In the genomic region with DNA sequence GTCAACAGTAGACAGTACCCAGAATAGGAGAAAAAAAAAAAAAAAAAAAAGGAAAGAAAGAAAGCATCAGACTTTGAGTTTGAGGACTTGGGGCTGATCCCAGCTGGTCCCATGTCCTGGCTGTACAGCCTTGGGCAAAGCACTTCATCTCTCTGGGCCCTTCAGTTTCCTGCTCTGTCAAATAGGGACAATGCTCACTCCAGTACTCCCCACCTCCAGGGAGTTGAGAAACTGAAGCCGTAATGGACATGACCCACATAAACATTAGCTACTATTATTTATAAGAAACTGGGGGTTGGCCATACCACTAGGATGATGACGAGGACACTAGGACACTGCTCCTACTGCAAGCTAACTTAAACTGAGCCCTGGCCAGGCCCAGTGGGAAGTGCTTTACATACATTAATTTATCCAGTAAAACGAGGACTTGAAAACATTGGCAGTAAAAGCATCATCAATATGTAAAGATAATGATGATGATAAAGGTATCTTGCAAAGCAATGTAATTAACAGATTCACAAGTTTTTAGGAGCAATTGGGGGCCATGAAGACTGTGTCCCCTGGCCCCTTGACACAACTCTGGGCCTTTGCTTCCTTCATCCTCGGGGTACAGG, we compare ENCODE assay signal across 1 cellular context.
TF ChIP-seq lines count a peak whose summit lies in the region.

No MANE protein-coding gene starts in this region.

TF ChIP-seq in HEK293, 187 proteins besides CTCF, POLR2A, EP300 and RAD21 (continued from another document):
- TF ChIP-seq, protein P1, sequence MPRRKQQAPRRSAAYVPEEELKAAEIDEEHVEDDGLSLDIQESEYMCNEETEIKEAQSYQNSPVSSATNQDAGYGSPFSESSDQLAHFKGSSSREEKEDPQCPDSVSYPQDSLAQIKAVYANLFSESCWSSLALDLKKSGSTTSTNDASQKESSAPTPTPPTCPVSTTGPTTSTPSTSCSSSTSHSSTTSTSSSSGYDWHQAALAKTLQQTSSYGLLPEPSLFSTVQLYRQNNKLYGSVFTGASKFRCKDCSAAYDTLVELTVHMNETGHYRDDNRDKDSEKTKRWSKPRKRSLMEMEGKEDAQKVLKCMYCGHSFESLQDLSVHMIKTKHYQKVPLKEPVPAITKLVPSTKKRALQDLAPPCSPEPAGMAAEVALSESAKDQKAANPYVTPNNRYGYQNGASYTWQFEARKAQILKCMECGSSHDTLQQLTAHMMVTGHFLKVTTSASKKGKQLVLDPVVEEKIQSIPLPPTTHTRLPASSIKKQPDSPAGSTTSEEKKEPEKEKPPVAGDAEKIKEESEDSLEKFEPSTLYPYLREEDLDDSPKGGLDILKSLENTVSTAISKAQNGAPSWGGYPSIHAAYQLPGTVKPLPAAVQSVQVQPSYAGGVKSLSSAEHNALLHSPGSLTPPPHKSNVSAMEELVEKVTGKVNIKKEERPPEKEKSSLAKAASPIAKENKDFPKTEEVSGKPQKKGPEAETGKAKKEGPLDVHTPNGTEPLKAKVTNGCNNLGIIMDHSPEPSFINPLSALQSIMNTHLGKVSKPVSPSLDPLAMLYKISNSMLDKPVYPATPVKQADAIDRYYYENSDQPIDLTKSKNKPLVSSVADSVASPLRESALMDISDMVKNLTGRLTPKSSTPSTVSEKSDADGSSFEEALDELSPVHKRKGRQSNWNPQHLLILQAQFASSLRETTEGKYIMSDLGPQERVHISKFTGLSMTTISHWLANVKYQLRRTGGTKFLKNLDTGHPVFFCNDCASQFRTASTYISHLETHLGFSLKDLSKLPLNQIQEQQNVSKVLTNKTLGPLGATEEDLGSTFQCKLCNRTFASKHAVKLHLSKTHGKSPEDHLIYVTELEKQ (tag by site-specific recombination; IDR thresholded peaks at IDR 0.05; ENCODE audit: borderline replicate concordance): no peak
- no peak for TF ChIP-seq ZNF16 (tag by site-specific recombination; IDR thresholded peaks at IDR 0.05; ENCODE audit: low read depth)
- TF ChIP-seq ZNF175 (tag by site-specific recombination; IDR thresholded peaks at IDR 0.05): no peak
- no peak for TF ChIP-seq WT1 (tag by site-specific recombination; IDR thresholded peaks at IDR 0.05)
- no peak for TF ChIP-seq ZNF274 (IDR thresholded peaks at IDR 0.05; ENCODE audit: low read length)
- no peak for TF ChIP-seq ZNF274 (tag by site-specific recombination; IDR thresholded peaks at IDR 0.05; ENCODE audit: borderline replicate concordance)
- TF ChIP-seq, protein P2, sequence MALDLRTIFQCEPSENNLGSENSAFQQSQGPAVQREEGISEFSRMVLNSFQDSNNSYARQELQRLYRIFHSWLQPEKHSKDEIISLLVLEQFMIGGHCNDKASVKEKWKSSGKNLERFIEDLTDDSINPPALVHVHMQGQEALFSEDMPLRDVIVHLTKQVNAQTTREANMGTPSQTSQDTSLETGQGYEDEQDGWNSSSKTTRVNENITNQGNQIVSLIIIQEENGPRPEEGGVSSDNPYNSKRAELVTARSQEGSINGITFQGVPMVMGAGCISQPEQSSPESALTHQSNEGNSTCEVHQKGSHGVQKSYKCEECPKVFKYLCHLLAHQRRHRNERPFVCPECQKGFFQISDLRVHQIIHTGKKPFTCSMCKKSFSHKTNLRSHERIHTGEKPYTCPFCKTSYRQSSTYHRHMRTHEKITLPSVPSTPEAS (tag by site-specific recombination; IDR thresholded peaks at IDR 0.05): no peak
- TF ChIP-seq ZNF132 (tag by site-specific recombination; IDR thresholded peaks at IDR 0.05; ENCODE audit: borderline replicate concordance): no peak
- no peak for TF ChIP-seq ZBTB1 (tag by site-specific recombination; IDR thresholded peaks at IDR 0.05)
- TF ChIP-seq, protein P3, sequence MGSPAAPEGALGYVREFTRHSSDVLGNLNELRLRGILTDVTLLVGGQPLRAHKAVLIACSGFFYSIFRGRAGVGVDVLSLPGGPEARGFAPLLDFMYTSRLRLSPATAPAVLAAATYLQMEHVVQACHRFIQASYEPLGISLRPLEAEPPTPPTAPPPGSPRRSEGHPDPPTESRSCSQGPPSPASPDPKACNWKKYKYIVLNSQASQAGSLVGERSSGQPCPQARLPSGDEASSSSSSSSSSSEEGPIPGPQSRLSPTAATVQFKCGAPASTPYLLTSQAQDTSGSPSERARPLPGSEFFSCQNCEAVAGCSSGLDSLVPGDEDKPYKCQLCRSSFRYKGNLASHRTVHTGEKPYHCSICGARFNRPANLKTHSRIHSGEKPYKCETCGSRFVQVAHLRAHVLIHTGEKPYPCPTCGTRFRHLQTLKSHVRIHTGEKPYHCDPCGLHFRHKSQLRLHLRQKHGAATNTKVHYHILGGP (tag by site-specific recombination; IDR thresholded peaks at IDR 0.05): no peak
- TF ChIP-seq, protein P4, sequence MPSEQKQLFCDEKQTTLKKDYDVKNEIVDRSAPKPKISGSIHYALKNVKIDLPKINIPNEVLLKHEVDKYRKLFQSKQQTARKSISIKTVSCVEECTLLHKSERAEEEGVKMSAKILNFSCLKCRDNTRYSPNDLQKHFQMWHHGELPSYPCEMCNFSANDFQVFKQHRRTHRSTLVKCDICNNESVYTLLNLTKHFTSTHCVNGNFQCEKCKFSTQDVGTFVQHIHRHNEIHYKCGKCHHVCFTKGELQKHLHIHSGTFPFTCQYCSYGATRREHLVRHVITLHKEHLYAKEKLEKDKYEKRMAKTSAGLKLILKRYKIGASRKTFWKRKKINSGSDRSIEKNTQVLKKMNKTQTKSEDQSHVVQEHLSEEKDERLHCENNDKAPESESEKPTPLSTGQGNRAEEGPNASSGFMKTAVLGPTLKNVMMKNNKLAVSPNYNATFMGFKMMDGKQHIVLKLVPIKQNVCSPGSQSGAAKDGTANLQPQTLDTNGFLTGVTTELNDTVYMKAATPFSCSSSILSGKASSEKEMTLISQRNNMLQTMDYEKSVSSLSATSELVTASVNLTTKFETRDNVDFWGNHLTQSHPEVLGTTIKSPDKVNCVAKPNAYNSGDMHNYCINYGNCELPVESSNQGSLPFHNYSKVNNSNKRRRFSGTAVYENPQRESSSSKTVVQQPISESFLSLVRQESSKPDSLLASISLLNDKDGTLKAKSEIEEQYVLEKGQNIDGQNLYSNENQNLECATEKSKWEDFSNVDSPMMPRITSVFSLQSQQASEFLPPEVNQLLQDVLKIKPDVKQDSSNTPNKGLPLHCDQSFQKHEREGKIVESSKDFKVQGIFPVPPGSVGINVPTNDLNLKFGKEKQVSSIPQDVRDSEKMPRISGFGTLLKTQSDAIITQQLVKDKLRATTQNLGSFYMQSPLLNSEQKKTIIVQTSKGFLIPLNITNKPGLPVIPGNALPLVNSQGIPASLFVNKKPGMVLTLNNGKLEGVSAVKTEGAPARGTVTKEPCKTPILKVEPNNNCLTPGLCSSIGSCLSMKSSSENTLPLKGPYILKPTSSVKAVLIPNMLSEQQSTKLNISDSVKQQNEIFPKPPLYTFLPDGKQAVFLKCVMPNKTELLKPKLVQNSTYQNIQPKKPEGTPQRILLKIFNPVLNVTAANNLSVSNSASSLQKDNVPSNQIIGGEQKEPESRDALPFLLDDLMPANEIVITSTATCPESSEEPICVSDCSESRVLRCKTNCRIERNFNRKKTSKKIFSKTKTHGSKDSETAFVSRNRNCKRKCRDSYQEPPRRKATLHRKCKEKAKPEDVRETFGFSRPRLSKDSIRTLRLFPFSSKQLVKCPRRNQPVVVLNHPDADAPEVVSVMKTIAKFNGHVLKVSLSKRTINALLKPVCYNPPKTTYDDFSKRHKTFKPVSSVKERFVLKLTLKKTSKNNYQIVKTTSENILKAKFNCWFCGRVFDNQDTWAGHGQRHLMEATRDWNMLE (tag by site-specific recombination; conservative IDR thresholded peaks at IDR 0.05; ENCODE audit: low read depth): no peak
- TF ChIP-seq, protein P5, sequence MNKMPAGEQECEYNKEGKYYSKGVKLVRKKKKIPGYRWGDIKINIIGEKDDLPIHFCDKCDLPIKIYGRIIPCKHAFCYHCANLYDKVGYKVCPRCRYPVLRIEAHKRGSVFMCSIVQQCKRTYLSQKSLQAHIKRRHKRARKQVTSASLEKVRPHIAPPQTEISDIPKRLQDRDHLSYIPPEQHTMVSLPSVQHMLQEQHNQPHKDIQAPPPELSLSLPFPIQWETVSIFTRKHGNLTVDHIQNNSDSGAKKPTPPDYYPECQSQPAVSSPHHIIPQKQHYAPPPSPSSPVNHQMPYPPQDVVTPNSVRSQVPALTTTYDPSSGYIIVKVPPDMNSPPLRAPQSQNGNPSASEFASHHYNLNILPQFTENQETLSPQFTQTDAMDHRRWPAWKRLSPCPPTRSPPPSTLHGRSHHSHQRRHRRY (tag by site-specific recombination; IDR thresholded peaks at IDR 0.05): no peak
- no peak for TF ChIP-seq ZNF555 (tag by site-specific recombination; conservative IDR thresholded peaks at IDR 0.05)
- no peak for TF ChIP-seq ZNF2 (tag by site-specific recombination; IDR thresholded peaks at IDR 0.05)
- TF ChIP-seq, protein P6, sequence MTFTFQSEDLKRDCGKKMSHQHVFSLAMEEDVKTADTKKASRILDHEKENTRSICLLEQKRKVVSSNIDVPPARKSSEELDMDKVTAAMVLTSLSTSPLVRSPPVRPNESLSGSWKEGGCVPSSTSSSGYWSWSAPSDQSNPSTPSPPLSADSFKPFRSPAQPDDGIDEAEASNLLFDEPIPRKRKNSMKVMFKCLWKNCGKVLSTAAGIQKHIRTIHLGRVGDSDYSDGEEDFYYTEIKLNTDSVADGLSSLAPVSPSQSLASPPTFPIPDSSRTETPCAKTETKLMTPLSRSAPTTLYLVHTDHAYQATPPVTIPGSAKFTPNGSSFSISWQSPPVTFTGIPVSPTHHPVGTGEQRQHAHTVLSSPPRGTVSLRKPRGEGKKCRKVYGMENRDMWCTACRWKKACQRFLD (tag by site-specific recombination; IDR thresholded peaks at IDR 0.05): no peak
